Comparison of ENCODE assay signal across 14 cellular contexts in the genomic region with DNA sequence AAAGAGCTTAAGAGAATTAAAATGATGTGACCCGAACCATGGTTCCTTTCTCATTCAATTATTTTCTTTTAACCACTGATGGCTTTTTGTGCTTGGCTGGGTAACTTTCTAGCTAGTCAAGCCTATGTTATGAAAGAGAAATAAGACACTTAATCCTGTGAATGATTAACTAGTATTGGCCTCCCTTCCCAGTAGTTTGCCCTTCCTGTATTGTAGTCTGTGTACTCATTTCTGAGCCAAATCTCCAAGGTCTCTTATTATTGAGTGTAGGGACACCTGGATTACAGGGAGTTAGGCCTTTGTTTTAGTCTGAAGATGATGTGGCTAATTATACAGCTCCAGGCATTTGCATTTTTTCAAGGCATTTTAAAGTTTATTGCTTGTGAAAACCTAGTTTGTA.
DNase-seq lines count a peak whose midpoint lies in the region; ATAC-seq, FAIRE-seq and TF ChIP-seq lines count a peak whose summit lies in the region.
"Had no signal": no experiment of that assay in that cellular context is flagged by ENCODE, and none has a peak within 500 bp of the region (broad histone marks: within the 10 kb centered on the region; RNA-seq: fewer than 3 reads in every experiment).

No MANE protein-coding gene starts in this region.

- no peak overlapping the region for H3K4me2 ChIP-seq in astrocyte (ENCODE audit: low read length)

- H3K79me2 ChIP-seq in astrocyte (ENCODE audit: insufficient read depth, low read length) = no peaks in the 10 kb centered on the region

- H3K4me3 ChIP-seq in breast epithelium (no peak overlapping the region), astrocyte (ENCODE audit: insufficient read depth, low read depth, low read length) (no peak overlapping the region), left lung (no peak overlapping the region), uterus (no peak overlapping the region)
- H3K4me3 ChIP-seq: thoracic aorta had no signal

- POLR2A ChIA-PET in MCF 10A (lab: Yijun Ruan, JAX) = interaction anchor here (0.6 to 1.7 kb wide), 4 partner anchors 9 to 76 kb away, joined by 3 to 4 read pairs (median 4); no protein-coding TSS in a partner anchor

- TF ChIP-seq POLR2A in breast epithelium (IDR thresholded peaks at IDR 0.05) (no peak), uterus (IDR thresholded peaks at IDR 0.05) (no peak)

- H3K9ac ChIP-seq in astrocyte (ENCODE audit: low read length) = no peak overlapping the region

- no peak overlapping the region for H2AFZ ChIP-seq in astrocyte (ENCODE audit: low read depth, low read length)

- CTCF ChIA-PET in MCF 10A (lab: Yijun Ruan, JAX) = no interaction called here

- intact Hi-C loops in breast epithelium (cut with DNase I; ENCODE audit: low total_unique reads) = no loop called here
- intact Hi-C loops in MCF 10A (cut with micrococcal nuclease) = no loop called here
- intact Hi-C loops in left lung (cut with DNase I) = no loop called here
- intact Hi-C loops in uterus (cut with DNase I; ENCODE audit: low total_unique reads) = no loop called here

- H3K9me3 Mint-ChIP-seq in MCF 10A (ENCODE audit: unreplicated experiment) = no peaks in the 10 kb centered on the region
- H3K9me3 Mint-ChIP-seq in astrocyte (ENCODE audit: unreplicated experiment) = no peaks in the 10 kb centered on the region
- no peaks in the 10 kb centered on the region for H3K9me3 Mint-ChIP-seq in glutamatergic neuron (ENCODE audit: unreplicated experiment)
- H3K9me3 Mint-ChIP-seq: naive thymus-derived CD8-positive, alpha-beta T cell had no signal

- H3K36me3 Mint-ChIP-seq in MCF 10A (ENCODE audit: insufficient read depth, unreplicated experiment) = no peaks in the 10 kb centered on the region
- peaks cover 3% of the 10 kb centered on the region for H3K36me3 Mint-ChIP-seq in astrocyte (ENCODE audit: low read depth, unreplicated experiment)
- no peaks in the 10 kb centered on the region for H3K36me3 Mint-ChIP-seq in glutamatergic neuron (ENCODE audit: unreplicated experiment)

- DNase-seq in breast epithelium (ENCODE audit: low spot score in 2 of 2) (no peak), MCF 10A (ENCODE audit: unreplicated experiment) (no peak), astrocyte (ENCODE audit: low read depth) (peak; percentile 64), left lung (no peak), uterus (no peak), glutamatergic neuron (no peak), GM13976 (ENCODE audit: low spot score) (no peak)
- no peak for DNase-seq in stimulated activated CD4-positive, alpha-beta T cell treated with anti-CD3 and anti-CD28 coated beads, Interleukin-1b, Interleukin-23, amount 100 ng/mL, for 48 hours
- DNase-seq: caudate nucleus; naive thymus-derived CD8-positive, alpha-beta T cell; NCI-H774; T1000 had no signal

- H3K4me1 Mint-ChIP-seq in MCF 10A (ENCODE audit: insufficient read depth, unreplicated experiment) = no peaks in the 10 kb centered on the region
- peaks cover 25% of the 10 kb centered on the region for H3K4me1 Mint-ChIP-seq in astrocyte (ENCODE audit: low read depth, unreplicated experiment)
- peaks cover 7% of the 10 kb centered on the region for H3K4me1 Mint-ChIP-seq in glutamatergic neuron (ENCODE audit: low read depth, unreplicated experiment)
- H3K4me1 Mint-ChIP-seq: naive thymus-derived CD8-positive, alpha-beta T cell had no signal

- no peaks in the 10 kb centered on the region for H3K27me3 Mint-ChIP-seq in MCF 10A (ENCODE audit: insufficient read depth, unreplicated experiment)
- no peaks in the 10 kb centered on the region for H3K27me3 Mint-ChIP-seq in astrocyte (ENCODE audit: low read depth, unreplicated experiment)
- no peaks in the 10 kb centered on the region for H3K27me3 Mint-ChIP-seq in glutamatergic neuron (ENCODE audit: unreplicated experiment)
- H3K27me3 Mint-ChIP-seq: naive thymus-derived CD8-positive, alpha-beta T cell had no signal

- in situ Hi-C loops in GM13976 (cut with MboI; ENCODE audit: low sequenced_read_pairs, unreplicated experiment) = no loop called here

- FAIRE-seq in astrocyte (lab: Jason Lieb, UNC) = no peak
- FAIRE-seq: A204.1 had no signal

- no peaks in the 10 kb centered on the region for H3K36me3 ChIP-seq in breast epithelium
- H3K36me3 ChIP-seq in astrocyte (ENCODE audit: insufficient read depth, low read length) = no peaks in the 10 kb centered on the region
- no peaks in the 10 kb centered on the region for H3K36me3 ChIP-seq in left lung
- H3K36me3 ChIP-seq in uterus = no peaks in the 10 kb centered on the region
- H3K36me3 ChIP-seq: thoracic aorta had no signal

- H3K27ac ChIP-seq in breast epithelium = peak overlapping the region; percentile 66 to 75
- H3K27ac ChIP-seq in astrocyte (ENCODE audit: low read depth, low read length) = no peak overlapping the region
- peak overlapping the region; percentile 31 to 71 for H3K27ac ChIP-seq in left lung
- H3K27ac ChIP-seq in uterus = peak overlapping the region; percentile 80 to 86
- H3K27ac ChIP-seq: thoracic aorta had no signal

- peak; percentile 92 for ATAC-seq in left lung
- ATAC-seq: naive thymus-derived CD8-positive, alpha-beta T cell had no signal

- BruUV-seq in MCF 10A (replicated peaks; lab: Mats Ljungman, UMichigan) = no TSS peak

- no peaks in the 10 kb centered on the region for H4K20me1 ChIP-seq in astrocyte (ENCODE audit: insufficient read depth, low read length)

- H3K4me3 Mint-ChIP-seq in MCF 10A (ENCODE audit: unreplicated experiment) = no peak overlapping the region
- H3K4me3 Mint-ChIP-seq in astrocyte (ENCODE audit: unreplicated experiment) = no peak overlapping the region
- no peak overlapping the region for H3K4me3 Mint-ChIP-seq in glutamatergic neuron (ENCODE audit: unreplicated experiment)
- H3K4me3 Mint-ChIP-seq: naive thymus-derived CD8-positive, alpha-beta T cell had no signal

- TF ChIP-seq CTCF in breast epithelium (IDR thresholded peaks at IDR 0.05) (no peak), MCF 10A (IDR thresholded peaks at IDR 0.05; ENCODE audit: unreplicated experiment) (no peak), astrocyte (IDR thresholded peaks at IDR 0.05; ENCODE audit: insufficient read depth, low read depth, low read length) (no peak), left lung (IDR thresholded peaks at IDR 0.05) (no peak), uterus (IDR thresholded peaks at IDR 0.05) (no peak), glutamatergic neuron (IDR thresholded peaks at IDR 0.05; ENCODE audit: partially characterized antibody, unreplicated experiment) (no peak), GM13976 (IDR thresholded peaks at IDR 0.05; ENCODE audit: borderline replicate concordance, control extremely low read depth, extremely low read depth, insufficient read depth, missing control alignments) (no peak)

- H3K4me1 ChIP-seq in breast epithelium = peaks cover 0 to 6% of the 10 kb centered on the region in 2 donors
- peaks cover 5% of the 10 kb centered on the region for H3K4me1 ChIP-seq in astrocyte (ENCODE audit: insufficient read depth, low read length)
- H3K4me1 ChIP-seq in left lung = no peaks in the 10 kb centered on the region
- peaks cover 6% of the 10 kb centered on the region in 2 donors for H3K4me1 ChIP-seq in uterus

- H3K27ac Mint-ChIP-seq in MCF 10A (ENCODE audit: low read depth, unreplicated experiment) (no peak overlapping the region), astrocyte (ENCODE audit: unreplicated experiment) (no peak overlapping the region), glutamatergic neuron (ENCODE audit: unreplicated experiment) (no peak overlapping the region)
- H3K27ac Mint-ChIP-seq: naive thymus-derived CD8-positive, alpha-beta T cell had no signal

- H3K9me3 ChIP-seq in breast epithelium = no peaks in the 10 kb centered on the region
- H3K9me3 ChIP-seq in astrocyte (ENCODE audit: insufficient read depth, low read depth, low read length) = no peaks in the 10 kb centered on the region
- no peaks in the 10 kb centered on the region for H3K9me3 ChIP-seq in left lung
- no peaks in the 10 kb centered on the region for H3K9me3 ChIP-seq in uterus
- H3K9me3 ChIP-seq: thoracic aorta had no signal

- H3K27me3 ChIP-seq in breast epithelium (no peaks in the 10 kb centered on the region), astrocyte (ENCODE audit: insufficient read depth, low read length) (no peaks in the 10 kb centered on the region), left lung (no peaks in the 10 kb centered on the region), uterus (no peaks in the 10 kb centered on the region)
